ENCODE assay signal across 2 cellular contexts in genomic region chr15:34483644-34484043, GRCh38.
TF ChIP-seq lines count a peak whose summit lies in the region.

No MANE protein-coding gene starts in this region.

TF ChIP-seq in A549, 52 proteins besides CTCF, POLR2A, EP300 and RAD21 (continued from another document):
- TF ChIP-seq E2F6 (IDR thresholded peaks at IDR 0.05; ENCODE audit: borderline replicate concordance, low read depth) = no peak
- no peak for TF ChIP-seq REST (IDR thresholded peaks at IDR 0.05)
- no peak for TF ChIP-seq MYC (IDR thresholded peaks at IDR 0.05; ENCODE audit: borderline replicate concordance, low read length)
- no peak for TF ChIP-seq ZNF302 (CRISPR knock-in tag; IDR thresholded peaks at IDR 0.05)
- no peak for TF ChIP-seq ATOH8 (CRISPR knock-in tag; IDR thresholded peaks at IDR 0.05; ENCODE audit: low read depth)
- TF ChIP-seq CEBPB (IDR thresholded peaks at IDR 0.05) = no peak
- no peak for TF ChIP-seq RARB (CRISPR knock-in tag; IDR thresholded peaks at IDR 0.05)
- TF ChIP-seq CBX2 (IDR thresholded peaks at IDR 0.05; ENCODE audit: borderline replicate concordance, low read depth) = no peak
- TF ChIP-seq CHD4 (IDR thresholded peaks at IDR 0.05; ENCODE audit: borderline replicate concordance) = no peak
- TF ChIP-seq HES2 (IDR thresholded peaks at IDR 0.05) = no peak
- no peak for TF ChIP-seq POLR2AphosphoS2 (conservative IDR thresholded peaks at IDR 0.05; ENCODE audit: low read length)
- no peak for TF ChIP-seq FOSB (CRISPR knock-in tag; IDR thresholded peaks at IDR 0.05)
- TF ChIP-seq BCL3 (IDR thresholded peaks at IDR 0.05) = no peak
- no peak for TF ChIP-seq FOXS1 (CRISPR knock-in tag; IDR thresholded peaks at IDR 0.05)
- TF ChIP-seq MAX (IDR thresholded peaks at IDR 0.05) = no peak
- TF ChIP-seq NFE2L2 (conservative IDR thresholded peaks at IDR 0.05; ENCODE audit: low read length) = no peak
- no peak for TF ChIP-seq NPAS2 (CRISPR knock-in tag; IDR thresholded peaks at IDR 0.05; ENCODE audit: borderline replicate concordance)
- no peak for TF ChIP-seq ZSCAN20 (CRISPR knock-in tag; IDR thresholded peaks at IDR 0.05)
- no peak for TF ChIP-seq KDM5A (IDR thresholded peaks at IDR 0.05)
TF ChIP-seq in A549: peak in this region for 0.

TF ChIP-seq in WTC11, 78 proteins besides CTCF, POLR2A, EP300 and RAD21 (continued from another document):
- no peak for TF ChIP-seq ARID4B (CRISPR knock-in tag; IDR thresholded peaks at IDR 0.05; ENCODE audit: borderline replicate concordance)
- TF ChIP-seq SMAD4 (CRISPR knock-in tag; IDR thresholded peaks at IDR 0.05) = no peak
- TF ChIP-seq ZNF532 (CRISPR knock-in tag; IDR thresholded peaks at IDR 0.05; ENCODE audit: borderline replicate concordance) = no peak
- no peak for TF ChIP-seq ZNF138 (CRISPR knock-in tag; conservative IDR thresholded peaks at IDR 0.05)
- TF ChIP-seq ZSCAN18 (CRISPR knock-in tag; IDR thresholded peaks at IDR 0.05) = no peak
- no peak for TF ChIP-seq USF1 (CRISPR knock-in tag; IDR thresholded peaks at IDR 0.05)
- TF ChIP-seq STAT6 (CRISPR knock-in tag; conservative IDR thresholded peaks at IDR 0.05; ENCODE audit: low read depth) = no peak
- no peak for TF ChIP-seq GRHL2 (CRISPR knock-in tag; IDR thresholded peaks at IDR 0.05; ENCODE audit: insufficient replicate concordance, severe bottlenecking)
- TF ChIP-seq ATF1 (CRISPR knock-in tag; IDR thresholded peaks at IDR 0.05) = no peak
- no peak for TF ChIP-seq TCF7 (CRISPR knock-in tag; IDR thresholded peaks at IDR 0.05; ENCODE audit: low read depth)
- no peak for TF ChIP-seq ELF4 (CRISPR knock-in tag; IDR thresholded peaks at IDR 0.05; ENCODE audit: low read depth)
- no peak for TF ChIP-seq E2F5 (CRISPR knock-in tag; IDR thresholded peaks at IDR 0.05)
- TF ChIP-seq ZNF317 (CRISPR knock-in tag; IDR thresholded peaks at IDR 0.05; ENCODE audit: borderline replicate concordance, low read depth) = no peak
- TF ChIP-seq FOXP1 (CRISPR knock-in tag; IDR thresholded peaks at IDR 0.05; ENCODE audit: borderline replicate concordance) = no peak
- no peak for TF ChIP-seq ZBTB43 (CRISPR knock-in tag; IDR thresholded peaks at IDR 0.05)
- no peak for TF ChIP-seq ZNF263 (CRISPR knock-in tag; IDR thresholded peaks at IDR 0.05; ENCODE audit: low read depth)
- TF ChIP-seq ESRRA (CRISPR knock-in tag; IDR thresholded peaks at IDR 0.05; ENCODE audit: borderline replicate concordance) = no peak
- no peak for TF ChIP-seq MAX (CRISPR knock-in tag; IDR thresholded peaks at IDR 0.05)
TF ChIP-seq in WTC11: peak in this region for 0.
